ENCODE assay signal across 29 cellular contexts in the genomic region with DNA sequence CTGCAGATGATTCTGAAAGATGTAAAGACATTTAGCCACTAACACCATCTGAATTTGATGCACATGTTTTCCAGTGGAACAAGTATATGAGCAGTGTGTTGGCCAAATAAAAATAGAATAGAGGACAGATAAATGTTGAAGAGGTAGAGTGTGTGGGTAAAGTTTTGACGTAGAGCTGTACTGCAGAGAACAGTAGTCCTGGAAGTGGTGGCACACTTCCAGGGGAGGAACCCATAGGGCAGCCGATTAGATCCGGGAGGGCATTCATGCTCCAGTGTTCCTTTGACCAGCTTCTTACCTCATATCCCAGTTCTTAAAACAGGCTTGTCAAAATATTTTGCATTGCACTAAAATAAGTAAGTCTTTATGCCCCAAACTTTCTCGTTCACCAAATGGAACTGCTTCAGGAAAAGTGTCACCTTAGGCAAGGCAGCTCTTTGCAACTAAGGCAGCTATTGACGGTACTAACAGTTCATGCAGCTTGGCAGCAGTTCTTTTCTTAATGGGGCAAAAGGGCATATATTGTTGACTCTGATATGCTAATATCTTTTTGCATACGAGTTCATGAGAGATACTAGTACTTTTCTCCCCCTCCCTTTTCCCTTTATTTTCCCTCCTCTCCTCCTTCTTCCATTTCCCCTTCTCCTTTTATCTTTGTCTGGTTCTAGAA.
"Had no signal": no experiment of that assay in that cellular context is flagged by ENCODE, and none has a peak within 500 bp of the region (broad histone marks: within the 10 kb centered on the region; RNA-seq: fewer than 3 reads in every experiment).

No MANE protein-coding gene starts in this region.

- DNase-seq: hypothalamus; immature natural killer cell; kidney; mesendoderm; naive B cell; natural killer cell; nephron progenitor cell; occipital lobe; psoas muscle; sigmoid colon; stimulated activated CD4-positive, alpha-beta T cell treated with anti-CD3 and anti-CD28 coated beads, Interleukin-1b, Interleukin-23, amount 100 ng/mL, for 48 hours; stimulated activated CD4-positive, alpha-beta T cell treated with anti-CD3 and anti-CD28 coated beads, Interleukin-2, amount 100 ng/mL, for 48 hours; stimulated activated CD4-positive, alpha-beta T cell treated with anti-CD3 and anti-CD28 coated beads, Interleukin-4, amount 100 ng/mL, for 4 hours; stimulated activated CD8-positive, alpha-beta memory T cell treated with anti-CD3 and anti-CD28 coated beads, Interleukin-4, amount 100 ng/mL, for 48 hours; stimulated activated naive CD4-positive, alpha-beta T cell treated with Interleukin-2 at 50 U/mL for 16 hours; stimulated activated naive CD8-positive, alpha-beta T cell treated with anti-CD3 and anti-CD28 coated beads, Interleukin-15, amount 100 ng/mL, for 72 hours; testis; tibial artery; trophoblast cell; upper lobe of right lung had no signal

- H3K4me2 ChIP-seq: neural progenitor cell, smooth muscle cell had no signal

- H3K36me3 ChIP-seq: neural progenitor cell, neutrophil, sigmoid colon, tibial artery, upper lobe of right lung had no signal

- H3K36me3 Mint-ChIP-seq: immature natural killer cell; naive B cell; natural killer cell; stimulated activated memory B cell treated with anti-CD40 and anti-IgM and Interleukin-4, amounts not matched to agents 10 μg/mL and 1 μg/mL and 100 μg/mL, for 72 hours had no signal

- H3K79me2 ChIP-seq: parathyroid adenoma had no signal

- H3K4me3 Mint-ChIP-seq: immature natural killer cell; mesothelial cell of epicardium; naive B cell; natural killer cell; nephron progenitor cell; neural progenitor cell; stimulated activated memory B cell treated with anti-CD40 and anti-IgM and Interleukin-4, amounts not matched to agents 10 μg/mL and 1 μg/mL and 100 μg/mL, for 72 hours; stimulated activated naive CD8-positive, alpha-beta T cell treated with anti-CD3 and anti-CD28 coated beads, Interleukin-15, amount 100 ng/mL, for 72 hours had no signal

- H3K27ac ChIP-seq: neural progenitor cell, neutrophil, parathyroid adenoma, psoas muscle, sigmoid colon, testis, tibial artery, upper lobe of right lung had no signal

- H3K27me3 ChIP-seq: neural progenitor cell, neutrophil, sigmoid colon, testis, tibial artery, upper lobe of right lung had no signal

- H3K27me3 Mint-ChIP-seq: naive B cell; stimulated activated memory B cell treated with anti-CD40 and anti-IgM and Interleukin-4, amounts not matched to agents 10 μg/mL and 1 μg/mL and 100 μg/mL, for 72 hours; stimulated activated naive CD8-positive, alpha-beta T cell treated with anti-CD3 and anti-CD28 coated beads, Interleukin-15, amount 100 ng/mL, for 72 hours had no signal

- H3K4me3 ChIP-seq: lung, neural progenitor cell, psoas muscle, sigmoid colon, smooth muscle cell, testis, tibial artery, upper lobe of right lung had no signal

- H2AFZ ChIP-seq: neural progenitor cell, parathyroid adenoma had no signal

- ATAC-seq: natural killer cell; psoas muscle; stimulated activated memory B cell treated with anti-CD40 and anti-IgM and Interleukin-4, amounts not matched to agents 10 μg/mL and 1 μg/mL and 100 μg/mL, for 72 hours; stimulated activated naive CD8-positive, alpha-beta T cell treated with anti-CD3 and anti-CD28 coated beads, Interleukin-15, amount 100 ng/mL, for 72 hours; upper lobe of right lung had no signal

- H3K4me1 ChIP-seq: neural progenitor cell, parathyroid adenoma, psoas muscle, sigmoid colon, testis, tibial artery, upper lobe of right lung had no signal

- H3K9me3 Mint-ChIP-seq: nephron progenitor cell had no signal

- H3K4me1 Mint-ChIP-seq: immature natural killer cell; naive B cell; natural killer cell; stimulated activated memory B cell treated with anti-CD40 and anti-IgM and Interleukin-4, amounts not matched to agents 10 μg/mL and 1 μg/mL and 100 μg/mL, for 72 hours; stimulated activated naive CD8-positive, alpha-beta T cell treated with anti-CD3 and anti-CD28 coated beads, Interleukin-15, amount 100 ng/mL, for 72 hours had no signal

- H3K9ac ChIP-seq: neural progenitor cell, parathyroid adenoma had no signal

- H3K9me3 ChIP-seq: neutrophil, psoas muscle, sigmoid colon, testis, upper lobe of right lung had no signal

- FAIRE-seq: islet of Langerhans, kidney, urothelium cell line had no signal
